In the genomic region with DNA sequence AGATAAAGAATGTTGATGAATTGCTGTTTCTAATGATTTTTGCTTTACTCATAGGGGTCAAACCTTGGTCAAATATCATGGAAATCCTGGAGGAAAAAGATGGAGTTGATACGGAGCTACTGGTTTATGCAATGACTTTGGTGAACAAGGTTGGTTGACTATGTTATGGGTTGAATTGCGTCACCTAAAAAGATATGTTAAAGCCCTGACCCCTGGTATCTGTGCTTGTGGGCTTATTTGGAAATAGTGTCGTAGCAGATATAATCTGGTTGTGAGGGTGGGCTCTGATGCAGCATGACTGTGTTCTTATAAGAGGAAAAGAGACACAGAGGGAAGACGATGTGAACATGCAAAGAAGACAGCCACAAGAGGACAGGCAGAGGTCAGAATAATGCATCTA, we compare ENCODE assay signal across 24 cellular contexts.
"Had no signal": no experiment of that assay in that cellular context is flagged by ENCODE, and none has a peak within 500 bp of the region (broad histone marks: within the 10 kb centered on the region; RNA-seq: fewer than 3 reads in every experiment).

No MANE protein-coding gene starts in this region.

- ATAC-seq: activated T-cell treated with anti-CD3 and anti-CD28 coated beads, Interleukin-2, amount 50 U/mL, for 4 hours; PC-3; T-helper 17 cell had no signal

- H3K27me3 ChIP-seq: ascending aorta, cardiac muscle cell had no signal

- H3K36me3 ChIP-seq: ascending aorta had no signal

- H3K4me1 Mint-ChIP-seq: activated naive CD4-positive, alpha-beta T cell treated with anti-CD3 and anti-CD28 coated beads, Interleukin-2, amount 10 ng/mL, durations not matched to agents 7 days and 5 days; brain; T-helper 17 cell had no signal

- H3K9me3 ChIP-seq: ascending aorta had no signal

- H3K27ac ChIP-seq: ascending aorta, cardiac muscle cell, VCaP had no signal

- H3K4me3 Mint-ChIP-seq: activated CD4-positive, alpha-beta memory T cell treated with anti-CD3 and anti-CD28 coated beads for 36 hours; activated CD4-positive, alpha-beta T cell treated with anti-CD3 and anti-CD28 coated beads, Interleukin-2, amount 10 ng/mL, durations not matched to agents 7 days and 5 days; activated naive CD4-positive, alpha-beta T cell treated with anti-CD3 and anti-CD28 coated beads, Interleukin-2, amount 10 ng/mL, durations not matched to agents 7 days and 5 days; activated T-cell treated with anti-CD3 and anti-CD28 coated beads, Interleukin-2, amount 50 U/mL, for 4 hours; brain; T-helper 17 cell had no signal

- H3K4me3 ChIP-seq: ascending aorta, cardiac muscle cell had no signal

- FAIRE-seq: RCC 7860 had no signal

- H3K9me3 Mint-ChIP-seq: activated CD4-positive, alpha-beta memory T cell treated with anti-CD3 and anti-CD28 coated beads for 36 hours; activated T-cell treated with anti-CD3 and anti-CD28 coated beads, Interleukin-2, amount 50 U/mL, for 4 hours; brain had no signal

- DNase-seq: activated CD4-positive, alpha-beta memory T cell treated with anti-CD3 and anti-CD28 coated beads for 36 hours; activated CD4-positive, alpha-beta T cell treated with anti-CD3 and anti-CD28 coated beads, Interleukin-2, amount 10 ng/mL, durations not matched to agents 7 days and 5 days; activated CD4-positive, CD25-positive, alpha-beta regulatory T cell; activated CD8-positive, alpha-beta memory T cell treated with anti-CD3 and anti-CD28 coated beads for 24 hours; activated effector memory CD4-positive, alpha-beta T cell treated with anti-CD3 and anti-CD28 coated beads, Interleukin-2, amount 50 U/mL, for 16 hours; activated naive CD4-positive, alpha-beta T cell treated with anti-CD3 and anti-CD28 coated beads, Interleukin-2, amount 10 ng/mL, durations not matched to agents 7 days and 5 days; activated T-cell treated with anti-CD3 and anti-CD28 coated beads, Interleukin-2, amount 50 U/mL, for 4 hours; amniotic stem cell; cerebellar nuclear complex; KG1; NCI-H146; NCI-H187 treated with DMSO at 0.1 percent for 48 hours; NCI-H2081 treated with DMSO at 0.1 percent for 48 hours; NCI-H446; NCI-H524; PC-3; SHP77; T-helper 17 cell; T-helper 9 cell had no signal

- H3K36me3 Mint-ChIP-seq: activated CD4-positive, alpha-beta memory T cell treated with anti-CD3 and anti-CD28 coated beads for 36 hours; activated naive CD4-positive, alpha-beta T cell treated with anti-CD3 and anti-CD28 coated beads, Interleukin-2, amount 10 ng/mL, durations not matched to agents 7 days and 5 days had no signal

- H3K27me3 Mint-ChIP-seq: activated CD4-positive, alpha-beta memory T cell treated with anti-CD3 and anti-CD28 coated beads for 36 hours; activated naive CD4-positive, alpha-beta T cell treated with anti-CD3 and anti-CD28 coated beads, Interleukin-2, amount 10 ng/mL, durations not matched to agents 7 days and 5 days; brain had no signal

- H3K27ac Mint-ChIP-seq: activated CD4-positive, alpha-beta memory T cell treated with anti-CD3 and anti-CD28 coated beads for 36 hours; activated CD4-positive, alpha-beta T cell treated with anti-CD3 and anti-CD28 coated beads, Interleukin-2, amount 10 ng/mL, durations not matched to agents 7 days and 5 days; activated naive CD4-positive, alpha-beta T cell treated with anti-CD3 and anti-CD28 coated beads, Interleukin-2, amount 10 ng/mL, durations not matched to agents 7 days and 5 days; brain; T-helper 17 cell had no signal
